In the genomic region with DNA sequence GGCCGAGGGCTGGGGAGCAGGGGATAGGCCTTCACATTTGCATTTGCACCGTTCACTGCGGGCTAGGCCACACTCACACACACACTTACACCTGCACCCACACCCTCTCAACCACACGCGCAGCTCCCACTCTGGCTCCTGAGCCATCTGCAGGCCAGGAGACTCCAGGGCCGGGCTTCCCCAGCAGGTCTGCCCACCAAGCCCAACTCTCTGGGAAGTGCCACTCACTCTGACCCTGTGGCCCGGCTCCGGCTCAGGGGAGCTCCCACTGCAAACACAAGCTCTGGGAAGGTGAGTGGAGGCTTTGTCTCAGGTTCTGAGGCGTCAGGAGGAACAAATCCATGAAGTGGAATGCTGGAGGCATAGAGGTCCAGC, we compare ENCODE assay signal across 23 cellular contexts.
"Had no signal": no experiment of that assay in that cellular context is flagged by ENCODE, and none has a peak within 500 bp of the region (broad histone marks: within the 10 kb centered on the region; RNA-seq: fewer than 3 reads in every experiment).

No MANE protein-coding gene starts in this region.

- H3K27ac Mint-ChIP-seq: memory B cell; mesothelial cell of epicardium; natural killer cell treated with Interleukin-12 subunit alpha and Interleukin-12 subunit beta and Interleukin-15 and Interleukin-18, amount 100 ng/mL, for 72 hours; progenitor cell of endocrine pancreas had no signal

- H3K4me3 Mint-ChIP-seq: memory B cell; mesothelial cell of epicardium; natural killer cell treated with Interleukin-12 subunit alpha and Interleukin-12 subunit beta and Interleukin-15 and Interleukin-18, amount 100 ng/mL, for 72 hours; neural progenitor cell had no signal

- H3K9me3 Mint-ChIP-seq: memory B cell; mesothelial cell of epicardium; natural killer cell treated with Interleukin-12 subunit alpha and Interleukin-12 subunit beta and Interleukin-15 and Interleukin-18, amount 100 ng/mL, for 72 hours; neural progenitor cell had no signal

- H3K9ac ChIP-seq: neural progenitor cell had no signal

- H3K4me2 ChIP-seq: hepatocyte, neural progenitor cell had no signal

- ATAC-seq: gastroesophageal sphincter; left cardiac atrium; lower lobe of right lung; natural killer cell treated with Interleukin-12 subunit alpha and Interleukin-12 subunit beta and Interleukin-15 and Interleukin-18, amount 100 ng/mL, for 72 hours; pancreas; right cardiac atrium; stimulated activated naive CD8-positive, alpha-beta T cell treated with anti-CD3 and anti-CD28 coated beads, Interleukin-15, Interleukin-2, amounts not matched to agents 100 U/mL and 50 U/mL, for 24 hours had no signal

- H3K4me1 Mint-ChIP-seq: neural progenitor cell had no signal

- H3K9me3 ChIP-seq: esophagus squamous epithelium, gastroesophageal sphincter, left ventricle myocardium inferior, lower lobe of right lung, pancreas, tibial artery, upper lobe of left lung, uterus had no signal

- H3K4me1 ChIP-seq: esophagus squamous epithelium, gastroesophageal sphincter, left ventricle myocardium inferior, lower lobe of right lung, pancreas, tibial artery, uterus had no signal

- H3K27me3 Mint-ChIP-seq: natural killer cell treated with Interleukin-12 subunit alpha and Interleukin-12 subunit beta and Interleukin-15 and Interleukin-18, amount 100 ng/mL, for 72 hours; progenitor cell of endocrine pancreas had no signal

- H3K36me3 ChIP-seq: gastroesophageal sphincter, left ventricle myocardium inferior, lower lobe of right lung, neural progenitor cell, pancreas, tibial artery, upper lobe of left lung, uterus had no signal

- H3K27me3 ChIP-seq: hepatocyte, pancreas, upper lobe of left lung, uterus had no signal

- H3K4me3 ChIP-seq: esophagus squamous epithelium, gastroesophageal sphincter, hepatocyte, left ventricle myocardium inferior, lower lobe of right lung, neural progenitor cell, pancreas, tibial artery, upper lobe of left lung, uterus had no signal

- DNase-seq: dermis blood vessel endothelial cell; esophagus squamous epithelium; foreskin fibroblast; kidney; left ventricle myocardium inferior; lower lobe of right lung; occipital lobe; pancreas; right cardiac atrium; small intestine; stimulated activated CD4-positive, alpha-beta T cell treated with anti-CD3 and anti-CD28 coated beads, Interleukin-2, amount 100 ng/mL, for 48 hours; stimulated activated naive CD8-positive, alpha-beta T cell treated with anti-CD3 and anti-CD28 coated beads, Interleukin-15, Interleukin-2, amounts not matched to agents 100 U/mL and 50 U/mL, for 24 hours; tibial artery; upper lobe of left lung; uterus had no signal

- H3K36me3 Mint-ChIP-seq: memory B cell; mesothelial cell of epicardium; natural killer cell treated with Interleukin-12 subunit alpha and Interleukin-12 subunit beta and Interleukin-15 and Interleukin-18, amount 100 ng/mL, for 72 hours; neural progenitor cell had no signal

- H3K27ac ChIP-seq: esophagus squamous epithelium, gastroesophageal sphincter, hepatocyte, left ventricle myocardium inferior, lower lobe of right lung, neural progenitor cell, pancreas, tibial artery, upper lobe of left lung, uterus had no signal
